Comparison of ENCODE assay signal across 19 cellular contexts in the genomic region with DNA sequence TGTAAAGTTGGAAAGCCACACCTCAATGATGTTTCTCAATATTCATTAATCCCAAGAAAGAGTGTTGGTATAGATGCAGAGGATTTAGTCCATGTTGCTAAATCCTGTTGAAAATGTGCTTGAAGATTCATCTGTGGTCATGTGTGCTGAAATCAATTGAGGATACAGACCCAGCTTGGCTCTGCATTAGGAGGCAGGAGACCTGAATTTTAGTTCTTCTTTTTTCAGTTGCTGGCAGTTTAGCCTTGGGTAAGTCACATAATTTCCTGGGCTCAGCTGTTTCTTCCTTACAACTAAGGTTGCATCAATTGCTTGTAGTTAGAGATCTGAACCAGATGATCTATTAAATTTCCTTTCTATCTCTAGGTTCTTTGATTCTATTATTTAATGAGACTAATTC. TPM values are rescaled to one million over a fixed set of nuclear protein-coding genes. Genes with fewer than 3 reads are reported as not detected.
DNase-seq lines count a peak whose midpoint lies in the region; ATAC-seq, FAIRE-seq and TF ChIP-seq lines count a peak whose summit lies in the region.
"Had no signal": no experiment of that assay in that cellular context is flagged by ENCODE, and none has a peak within 500 bp of the region (broad histone marks: within the 10 kb centered on the region; RNA-seq: fewer than 3 reads in every experiment).

No MANE protein-coding gene starts in this region.

- DNase-seq in GM18507 (ENCODE audit: extremely low spot score, insufficient read length, low read depth) (no peak), NB4 (ENCODE audit: low read depth) (peak; percentile 69), RPMI8226 (peak; percentile 44), keratinocyte (ENCODE audit: low read depth, low spot score) (no peak), glomerular visceral epithelial cell (ENCODE audit: extremely low spot score) (no peak)
- DNase-seq: KG1, NCI-H1105, NCI-H1694 treated with DMSO at 0.1 percent for 48 hours, NCI-H345, NCI-H524 treated with DMSO at 0.1 percent for 48 hours had no signal

- no peak for TF ChIP-seq POLR2A in NB4 (IDR thresholded peaks at IDR 0.05; ENCODE audit: extremely low read depth, insufficient read length)

- TF ChIP-seq CTCF in NB4 (IDR thresholded peaks at IDR 0.05; ENCODE audit: low read depth, low read length) (no peak), keratinocyte (optimal IDR thresholded peaks at IDR 0.05 in 1 of 3, IDR thresholded peaks at IDR 0.05 in 1 of 3, conservative IDR thresholded peaks at IDR 0.05 in 1 of 3; ENCODE audit: extremely low read depth in 1 of 3, insufficient read depth in 2 of 3, low read length in 3 of 3) (no peak)

- H3K27me3 ChIP-seq in keratinocyte (ENCODE audit: control insufficient read depth, extremely low read depth, insufficient read depth, low read length), result no peaks in the 10 kb centered on the region

- dilution Hi-C loops in keratinocyte (cut with MboI; ENCODE audit: extremely low pct_ligation_motif_present, low sequenced_read_pairs), result no loop called here

- no peaks in the 10 kb centered on the region for H3K9me1 ChIP-seq in keratinocyte (ENCODE audit: control insufficient read depth, extremely low read depth, insufficient read depth, low read length)

- H3K4me2 ChIP-seq in keratinocyte (ENCODE audit: control insufficient read depth, extremely low read depth, insufficient read depth, low read depth, low read length), result no peak overlapping the region
- H3K4me2 ChIP-seq: A549; BLaER1 treated with 17β-estradiol and CSF1 and Interleukin-3, amounts not matched to agents 10 nM and 100 nM had no signal

- ATAC-seq in HG02571 (IDR thresholded peaks at IDR 0.05; ENCODE audit: unreplicated experiment) (no peak), GM21423 (IDR thresholded peaks at IDR 0.05; ENCODE audit: unreplicated experiment) (no peak), HG02588 (IDR thresholded peaks at IDR 0.05; ENCODE audit: unreplicated experiment) (no peak)
- ATAC-seq: A549, HepG2 had no signal

- peaks cover 8% of the 10 kb centered on the region for H3K79me2 ChIP-seq in keratinocyte (ENCODE audit: control insufficient read depth, insufficient read depth, low read length)

- no peaks in the 10 kb centered on the region for H3K9me3 ChIP-seq in keratinocyte (ENCODE audit: control insufficient read depth, low read depth, low read length)
- H3K9me3 ChIP-seq: A549; BLaER1 treated with 17β-estradiol and CSF1 and Interleukin-3, amounts not matched to agents 10 nM and 100 nM had no signal

- no peak overlapping the region for H3K9ac ChIP-seq in keratinocyte (ENCODE audit: control insufficient read depth, extremely low read depth, insufficient read depth, low read length)
- H3K9ac ChIP-seq: BLaER1 treated with 17β-estradiol and CSF1 and Interleukin-3, amounts not matched to agents 10 nM and 100 nM had no signal

- H2AFZ ChIP-seq in keratinocyte (ENCODE audit: control insufficient read depth, low read length), result no peak overlapping the region

- H3K4me1 ChIP-seq in keratinocyte (ENCODE audit: control insufficient read depth, extremely low read depth, insufficient read depth, low read length), result peaks cover 46% of the 10 kb centered on the region

- FAIRE-seq in GM18507 (lab: Jason Lieb, UNC) (peak; percentile 33), keratinocyte (lab: Jason Lieb, UNC) (peak; percentile 34)
- FAIRE-seq: A549, D721Med, H1, HepG2 had no signal

- no peaks in the 10 kb centered on the region for H4K20me1 ChIP-seq in keratinocyte (ENCODE audit: control insufficient read depth, extremely low read depth, insufficient read depth, low read length)

- H3K4me3 ChIP-seq in NB4 (ENCODE audit: low read depth, low read length) (no peak overlapping the region), keratinocyte (ENCODE audit: control insufficient read depth in 2 of 3, extremely low read depth in 1 of 3, insufficient read depth in 2 of 3, low read depth in 1 of 3, low read length in 3 of 3) (no peak overlapping the region)
- H3K4me3 ChIP-seq: A549; BLaER1 treated with 17β-estradiol and CSF1 and Interleukin-3, amounts not matched to agents 10 nM and 100 nM had no signal

- H3K27ac ChIP-seq in keratinocyte (ENCODE audit: control insufficient read depth, insufficient read depth, low read length), result no peak overlapping the region
- H3K27ac ChIP-seq: A549; BLaER1 treated with 17β-estradiol and CSF1 and Interleukin-3, amounts not matched to agents 10 nM and 100 nM; RWPE1 had no signal

- no peaks in the 10 kb centered on the region for H3K36me3 ChIP-seq in keratinocyte (ENCODE audit: control insufficient read depth in 2 of 2, extremely low read depth in 1 of 2, insufficient read depth in 2 of 2, low read length in 2 of 2)

RNA-seq across cellular contexts. Expression of gene SETBP1, which starts 54.4 kb away (rescaled TPM):
- 2.1 to 7.3 TPM (median 3.3 TPM) in 3 replicates for polyA plus RNA-seq in keratinocyte
- polyA plus RNA-seq in keratinocyte (2011; ENCODE audit: low read depth), result 2.4 TPM
- polyA plus RNA-seq in keratinocyte (2011; cell fraction: cytosol; rRNA removed), result 1.7 and 2.6 TPM in 2 replicates
- polyA plus RNA-seq in keratinocyte (2011; cell fraction: nucleus; rRNA removed), result 5.8 and 6.5 TPM in 2 replicates
- polyA plus RNA-seq in keratinocyte (2012; ENCODE audit: low replicate concordance), result 1.7 and 4.4 TPM in 2 replicates
- 5.2 to 11.3 TPM (median 11.2 TPM) in 3 replicates for polyA minus RNA-seq in keratinocyte
- polyA minus RNA-seq in keratinocyte (2011; cell fraction: cytosol; rRNA and poly(A)+ RNA removed), result 2.9 TPM
- polyA minus RNA-seq in keratinocyte (2011; cell fraction: nucleus; rRNA and poly(A)+ RNA removed), result 9.7 and 20.0 TPM in 2 replicates

Comparison
In these comparisons a context has a peak if more than half of its experiments do, and no peak if none do; other contexts are left out.
1. DNase-seq: peak in NB4 (single experiment) and RPMI8226 (single experiment); none in GM18507 (single experiment), keratinocyte (single experiment) and glomerular visceral epithelial cell (single experiment).